19 cellular contexts compared by ENCODE assay signal in genomic region chr4:153166971-153167501, GRCh38. TPM values are rescaled to one million over a fixed set of nuclear protein-coding genes. Genes with fewer than 3 reads are reported as not detected.
A peak's percentile ranks its signal among the peaks of the same experiment; 100 is the strongest.
DNase-seq lines count a peak whose midpoint lies in the region; ATAC-seq and TF ChIP-seq lines count a peak whose summit lies in the region.
"Had no signal": no experiment of that assay in that cellular context is flagged by ENCODE, and none has a peak within 500 bp of the region (broad histone marks: within the 10 kb centered on the region; RNA-seq: fewer than 3 reads in every experiment).

No MANE protein-coding gene starts in this region.

- in situ Hi-C loops in gastrocnemius medialis (cut with MboI; ENCODE audit: low sequenced_read_pairs in 4 of 4) = no loop called here

- TF ChIP-seq CTCF in Loucy (conservative IDR thresholded peaks at IDR 0.05; ENCODE audit: low read length) (no peak), body of pancreas (IDR thresholded peaks at IDR 0.05) (no peak), foreskin fibroblast (IDR thresholded peaks at IDR 0.05; ENCODE audit: low read depth, low read length) (no peak), gastrocnemius medialis (IDR thresholded peaks at IDR 0.05 in 4 of 5, conservative IDR thresholded peaks at IDR 0.05 in 1 of 5) (no peak)

- WGBS in body of pancreas, 2 donors = 54 to 66% methylated on average over 4 of the region's 4 CpGs

- H3K27me3 ChIP-seq in Loucy (ENCODE audit: insufficient read depth, low read length, poor library complexity, severe bottlenecking) = no peaks in the 10 kb centered on the region
- no peaks in the 10 kb centered on the region for H3K27me3 ChIP-seq in body of pancreas
- H3K27me3 ChIP-seq in gastrocnemius medialis = no peaks in the 10 kb centered on the region
- H3K27me3 ChIP-seq: hepatocyte, vagina had no signal

- H3K4me3 ChIP-seq in Loucy (ENCODE audit: low read length, poor library complexity, severe bottlenecking) (peak overlapping the region; percentile 21), body of pancreas (no peak overlapping the region), foreskin fibroblast (ENCODE audit: low read depth in 1 of 2, low read length in 2 of 2) (no peak overlapping the region), gastrocnemius medialis (no peak overlapping the region)
- H3K4me3 ChIP-seq: hepatocyte, left ventricle myocardium inferior, vagina had no signal

- no peaks in the 10 kb centered on the region for H3K79me2 ChIP-seq in Loucy (ENCODE audit: insufficient read depth, low read length)
- H3K79me2 ChIP-seq: hepatocyte had no signal

- H3K36me3 ChIP-seq in Loucy (ENCODE audit: insufficient read depth, low read length) (no peaks in the 10 kb centered on the region), body of pancreas (replicated peaks in 1 of 2; ENCODE audit: insufficient read depth in 1 of 2, low read depth in 2 of 2) (no peaks in the 10 kb centered on the region), gastrocnemius medialis (no peaks in the 10 kb centered on the region)
- H3K36me3 ChIP-seq: left ventricle myocardium inferior, vagina had no signal

- H3F3A ChIP-seq in Loucy (ENCODE audit: low read depth) = no peaks in the 10 kb centered on the region

- peak overlapping the region; percentile 42 for H3K4me2 ChIP-seq in Loucy (ENCODE audit: low read depth, low read length, poor library complexity, severe bottlenecking)
- H3K4me2 ChIP-seq: hepatocyte had no signal

- no peak for TF ChIP-seq POLR2A in body of pancreas (IDR thresholded peaks at IDR 0.05)
- no peak for TF ChIP-seq POLR2A in gastrocnemius medialis (IDR thresholded peaks at IDR 0.05)

- H3K4me1 ChIP-seq in Loucy (ENCODE audit: insufficient read depth, low read length, poor library complexity, severe bottlenecking) (peaks cover 22% of the 10 kb centered on the region), body of pancreas (peaks cover 4% of the 10 kb centered on the region), gastrocnemius medialis (no peaks in the 10 kb centered on the region)
- H3K4me1 ChIP-seq: left ventricle myocardium inferior, vagina had no signal

- no peaks in the 10 kb centered on the region for H3K9me2 ChIP-seq in Loucy (replicated peaks; ENCODE audit: low read depth, low read length)

- no peaks in the 10 kb centered on the region for H3K9me3 ChIP-seq in Loucy (ENCODE audit: insufficient read depth, low read depth, low read length)
- no peaks in the 10 kb centered on the region for H3K9me3 ChIP-seq in body of pancreas
- H3K9me3 ChIP-seq in gastrocnemius medialis = no peaks in the 10 kb centered on the region
- H3K9me3 ChIP-seq: vagina had no signal

- intact Hi-C loops in body of pancreas (cut with DNase I) (no loop called here), gastrocnemius medialis (cut with DNase I; ENCODE audit: low total_unique reads) (no loop called here)

- no peak overlapping the region for H2AFZ ChIP-seq in Loucy (ENCODE audit: low read length)
- H2AFZ ChIP-seq: hepatocyte had no signal

- ATAC-seq in body of pancreas (peak; percentile 59), HG02981 (IDR thresholded peaks at IDR 0.05; ENCODE audit: unreplicated experiment) (no peak), gastrocnemius medialis (no peak)
- ATAC-seq: activated T-helper 17 cell treated with anti-CD3 and anti-CD28 coated beads, Interleukin-2, amount 50 U/mL, for 72 hours; natural killer cell had no signal

- no peak for DNase-seq in body of pancreas
- peak; percentile 33 to 69 for DNase-seq in foreskin fibroblast
- peak; percentile 67 for DNase-seq in stromal cell of bone marrow (ENCODE audit: low read depth)
- no peak for DNase-seq in stimulated activated naive CD4-positive, alpha-beta T cell treated with Interleukin-2 at 50 U/mL for 16 hours (lab: John Stamatoyannopoulos, UW)
- DNase-seq in gastrocnemius medialis = no peak
- DNase-seq: activated CD4-positive, alpha-beta T cell treated with anti-CD3 and anti-CD28 coated beads, Interleukin-2, amount 50 U/mL, for 4 hours; CD8-positive, alpha-beta memory T cell; effector CD8-positive, alpha-beta T cell; GDM1; left ventricle myocardium inferior; natural killer cell; NCI-H146; NCI-H526 treated with DMSO at 0.1 percent for 48 hours; stimulated activated CD4-positive, alpha-beta T cell treated with anti-CD3 and anti-CD28 coated beads, Interleukin-4, amount 100 ng/mL, for 24 hours had no signal

- peak overlapping the region; percentile 20 for H3K9ac ChIP-seq in Loucy (ENCODE audit: low read depth, low read length, poor library complexity, severe bottlenecking)

- no peaks in the 10 kb centered on the region for H4K20me1 ChIP-seq in Loucy (ENCODE audit: insufficient read depth, low read length, poor library complexity, severe bottlenecking)

- H3K27ac ChIP-seq in body of pancreas = peak overlapping the region in 2 of 4 donors; percentile 1 to 52
- H3K27ac ChIP-seq in gastrocnemius medialis = no peak overlapping the region
- H3K27ac ChIP-seq: hepatocyte, left ventricle myocardium inferior, vagina had no signal

RNA-seq across cellular contexts. Expression of gene TRIM2, which starts 37.2 kb away (rescaled TPM):
- total RNA-seq in body of pancreas (10 to 100 TPM; 31.3 to 42.0 TPM), gastrocnemius medialis (1 to 10 TPM; 2.6 to 7.2 (median 3.8) TPM)

Comparison
In these comparisons a context has a peak if more than half of its experiments do, and no peak if none do; other contexts are left out.
1. DNase-seq: peak in foreskin fibroblast (2 of 2) and stromal cell of bone marrow (single experiment); none in body of pancreas (0 of 4), stimulated activated naive CD4-positive, alpha-beta T cell treated with Interleukin-2 at 50 U/mL for 16 hours (single experiment) and gastrocnemius medialis (0 of 2).